ENCODE assay signal across 1 cellular context in the genomic region with DNA sequence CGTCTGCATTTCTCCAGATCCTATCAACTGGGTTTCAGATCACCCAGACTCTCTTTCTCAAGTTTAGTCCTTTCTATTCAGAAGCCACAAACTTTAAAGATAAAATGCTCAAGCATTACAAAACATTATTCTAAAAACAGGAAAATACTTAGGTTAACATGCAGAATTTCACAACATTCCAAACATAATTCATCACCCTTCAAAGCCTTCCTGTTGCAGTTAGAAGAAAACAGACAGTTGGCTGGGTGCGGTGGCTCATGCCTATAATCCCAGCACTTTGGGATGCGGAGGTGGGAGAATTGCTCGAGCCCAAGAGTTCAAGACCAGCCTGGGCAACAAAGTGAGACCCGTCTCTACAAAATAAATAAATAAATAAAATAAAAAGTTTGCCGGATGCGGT.
TF ChIP-seq lines count a peak whose summit lies in the region.

No MANE protein-coding gene starts in this region.

TF ChIP-seq in GM23338, 12 proteins besides CTCF, POLR2A, EP300 and RAD21 (continued from another document):
- TF ChIP-seq, protein P1, sequence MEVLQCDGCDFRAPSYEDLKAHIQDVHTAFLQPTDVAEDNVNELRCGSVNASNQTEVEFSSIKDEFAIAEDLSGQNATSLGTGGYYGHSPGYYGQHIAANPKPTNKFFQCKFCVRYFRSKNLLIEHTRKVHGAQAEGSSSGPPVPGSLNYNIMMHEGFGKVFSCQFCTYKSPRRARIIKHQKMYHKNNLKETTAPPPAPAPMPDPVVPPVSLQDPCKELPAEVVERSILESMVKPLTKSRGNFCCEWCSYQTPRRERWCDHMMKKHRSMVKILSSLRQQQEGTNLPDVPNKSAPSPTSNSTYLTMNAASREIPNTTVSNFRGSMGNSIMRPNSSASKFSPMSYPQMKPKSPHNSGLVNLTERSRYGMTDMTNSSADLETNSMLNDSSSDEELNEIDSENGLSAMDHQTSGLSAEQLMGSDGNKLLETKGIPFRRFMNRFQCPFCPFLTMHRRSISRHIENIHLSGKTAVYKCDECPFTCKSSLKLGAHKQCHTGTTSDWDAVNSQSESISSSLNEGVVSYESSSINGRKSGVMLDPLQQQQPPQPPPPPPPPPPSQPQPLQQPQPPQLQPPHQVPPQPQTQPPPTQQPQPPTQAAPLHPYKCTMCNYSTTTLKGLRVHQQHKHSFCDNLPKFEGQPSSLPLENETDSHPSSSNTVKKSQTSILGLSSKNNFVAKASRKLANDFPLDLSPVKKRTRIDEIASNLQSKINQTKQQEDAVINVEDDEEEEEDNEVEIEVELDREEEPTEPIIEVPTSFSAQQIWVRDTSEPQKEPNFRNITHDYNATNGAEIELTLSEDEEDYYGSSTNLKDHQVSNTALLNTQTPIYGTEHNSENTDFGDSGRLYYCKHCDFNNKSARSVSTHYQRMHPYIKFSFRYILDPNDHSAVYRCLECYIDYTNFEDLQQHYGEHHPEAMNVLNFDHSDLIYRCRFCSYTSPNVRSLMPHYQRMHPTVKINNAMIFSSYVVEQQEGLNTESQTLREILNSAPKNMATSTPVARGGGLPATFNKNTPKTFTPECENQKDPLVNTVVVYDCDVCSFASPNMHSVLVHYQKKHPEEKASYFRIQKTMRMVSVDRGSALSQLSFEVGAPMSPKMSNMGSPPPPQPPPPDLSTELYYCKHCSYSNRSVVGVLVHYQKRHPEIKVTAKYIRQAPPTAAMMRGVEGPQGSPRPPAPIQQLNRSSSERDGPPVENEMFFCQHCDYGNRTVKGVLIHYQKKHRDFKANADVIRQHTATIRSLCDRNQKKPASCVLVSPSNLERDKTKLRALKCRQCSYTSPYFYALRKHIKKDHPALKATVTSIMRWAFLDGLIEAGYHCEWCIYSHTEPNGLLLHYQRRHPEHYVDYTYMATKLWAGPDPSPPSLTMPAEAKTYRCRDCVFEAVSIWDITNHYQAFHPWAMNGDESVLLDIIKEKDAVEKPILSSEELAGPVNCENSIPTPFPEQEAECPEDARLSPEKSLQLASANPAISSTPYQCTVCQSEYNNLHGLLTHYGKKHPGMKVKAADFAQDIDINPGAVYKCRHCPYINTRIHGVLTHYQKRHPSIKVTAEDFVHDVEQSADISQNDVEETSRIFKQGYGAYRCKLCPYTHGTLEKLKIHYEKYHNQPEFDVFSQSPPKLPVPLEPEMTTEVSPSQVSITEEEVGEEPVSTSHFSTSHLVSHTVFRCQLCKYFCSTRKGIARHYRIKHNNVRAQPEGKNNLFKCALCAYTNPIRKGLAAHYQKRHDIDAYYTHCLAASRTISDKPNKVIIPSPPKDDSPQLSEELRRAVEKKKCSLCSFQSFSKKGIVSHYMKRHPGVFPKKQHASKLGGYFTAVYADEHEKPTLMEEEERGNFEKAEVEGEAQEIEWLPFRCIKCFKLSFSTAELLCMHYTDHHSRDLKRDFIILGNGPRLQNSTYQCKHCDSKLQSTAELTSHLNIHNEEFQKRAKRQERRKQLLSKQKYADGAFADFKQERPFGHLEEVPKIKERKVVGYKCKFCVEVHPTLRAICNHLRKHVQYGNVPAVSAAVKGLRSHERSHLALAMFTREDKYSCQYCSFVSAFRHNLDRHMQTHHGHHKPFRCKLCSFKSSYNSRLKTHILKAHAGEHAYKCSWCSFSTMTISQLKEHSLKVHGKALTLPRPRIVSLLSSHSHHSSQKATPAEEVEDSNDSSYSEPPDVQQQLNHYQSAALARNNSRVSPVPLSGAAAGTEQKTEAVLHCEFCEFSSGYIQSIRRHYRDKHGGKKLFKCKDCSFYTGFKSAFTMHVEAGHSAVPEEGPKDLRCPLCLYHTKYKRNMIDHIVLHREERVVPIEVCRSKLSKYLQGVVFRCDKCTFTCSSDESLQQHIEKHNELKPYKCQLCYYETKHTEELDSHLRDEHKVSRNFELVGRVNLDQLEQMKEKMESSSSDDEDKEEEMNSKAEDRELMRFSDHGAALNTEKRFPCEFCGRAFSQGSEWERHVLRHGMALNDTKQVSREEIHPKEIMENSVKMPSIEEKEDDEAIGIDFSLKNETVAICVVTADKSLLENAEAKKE (CRISPR knock-in tag; IDR thresholded peaks at IDR 0.05) = no peak
- TF ChIP-seq, protein P2, sequence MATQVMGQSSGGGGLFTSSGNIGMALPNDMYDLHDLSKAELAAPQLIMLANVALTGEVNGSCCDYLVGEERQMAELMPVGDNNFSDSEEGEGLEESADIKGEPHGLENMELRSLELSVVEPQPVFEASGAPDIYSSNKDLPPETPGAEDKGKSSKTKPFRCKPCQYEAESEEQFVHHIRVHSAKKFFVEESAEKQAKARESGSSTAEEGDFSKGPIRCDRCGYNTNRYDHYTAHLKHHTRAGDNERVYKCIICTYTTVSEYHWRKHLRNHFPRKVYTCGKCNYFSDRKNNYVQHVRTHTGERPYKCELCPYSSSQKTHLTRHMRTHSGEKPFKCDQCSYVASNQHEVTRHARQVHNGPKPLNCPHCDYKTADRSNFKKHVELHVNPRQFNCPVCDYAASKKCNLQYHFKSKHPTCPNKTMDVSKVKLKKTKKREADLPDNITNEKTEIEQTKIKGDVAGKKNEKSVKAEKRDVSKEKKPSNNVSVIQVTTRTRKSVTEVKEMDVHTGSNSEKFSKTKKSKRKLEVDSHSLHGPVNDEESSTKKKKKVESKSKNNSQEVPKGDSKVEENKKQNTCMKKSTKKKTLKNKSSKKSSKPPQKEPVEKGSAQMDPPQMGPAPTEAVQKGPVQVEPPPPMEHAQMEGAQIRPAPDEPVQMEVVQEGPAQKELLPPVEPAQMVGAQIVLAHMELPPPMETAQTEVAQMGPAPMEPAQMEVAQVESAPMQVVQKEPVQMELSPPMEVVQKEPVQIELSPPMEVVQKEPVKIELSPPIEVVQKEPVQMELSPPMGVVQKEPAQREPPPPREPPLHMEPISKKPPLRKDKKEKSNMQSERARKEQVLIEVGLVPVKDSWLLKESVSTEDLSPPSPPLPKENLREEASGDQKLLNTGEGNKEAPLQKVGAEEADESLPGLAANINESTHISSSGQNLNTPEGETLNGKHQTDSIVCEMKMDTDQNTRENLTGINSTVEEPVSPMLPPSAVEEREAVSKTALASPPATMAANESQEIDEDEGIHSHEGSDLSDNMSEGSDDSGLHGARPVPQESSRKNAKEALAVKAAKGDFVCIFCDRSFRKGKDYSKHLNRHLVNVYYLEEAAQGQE (IDR thresholded peaks at IDR 0.05; ENCODE audit: unreplicated experiment) = no peak
- TF ChIP-seq STAT1 (IDR thresholded peaks at IDR 0.05; ENCODE audit: unreplicated experiment) (no peak), POLR2AphosphoS5 (IDR thresholded peaks at IDR 0.05; ENCODE audit: low read depth) (no peak), JUNB (IDR thresholded peaks at IDR 0.05; ENCODE audit: unreplicated experiment) (no peak), EZH2phosphoT487 (IDR thresholded peaks at IDR 0.05; ENCODE audit: unreplicated experiment) (no peak), NANOG (IDR thresholded peaks at IDR 0.05; ENCODE audit: borderline replicate concordance) (no peak), CREB1 (CRISPR knock-in tag; IDR thresholded peaks at IDR 0.05; ENCODE audit: low read depth) (no peak)
